ENCODE assay signal across 24 cellular contexts in genomic region chr5:174247239-174247638, GRCh38.
"Had no signal": no experiment of that assay in that cellular context is flagged by ENCODE, and none has a peak within 500 bp of the region (broad histone marks: within the 10 kb centered on the region; RNA-seq: fewer than 3 reads in every experiment).

No MANE protein-coding gene starts in this region.

- H3K4me2 ChIP-seq: hepatocyte had no signal

- H3K4me1 Mint-ChIP-seq: memory B cell; natural killer cell; stimulated activated naive CD8-positive, alpha-beta T cell treated with anti-CD3 and anti-CD28 coated beads, Interleukin-15, amount 100 ng/mL, for 72 hours had no signal

- DNase-seq: foreskin fibroblast; gastrocnemius medialis; heart left ventricle; kidney; natural killer cell; occipital lobe; ovary; posterior cingulate gyrus; psoas muscle; right lobe of liver; small intestine; stimulated activated CD4-positive, alpha-beta T cell treated with anti-CD3 and anti-CD28 coated beads, Interleukin-12 subunit alpha, Interleukin-12 subunit beta, amount 100 ng/mL, for 4 hours; stimulated activated CD4-positive, alpha-beta T cell treated with anti-CD3 and anti-CD28 coated beads, Interleukin-1b, Interleukin-23, amount 100 ng/mL, for 48 hours; stimulated activated CD4-positive, alpha-beta T cell treated with anti-CD3 and anti-CD28 coated beads, Interleukin-4, amount 100 ng/mL, for 1 hour; stimulated activated CD8-positive, alpha-beta memory T cell treated with anti-CD3 and anti-CD28 coated beads, Interleukin-4, amount 100 ng/mL, for 48 hours; stimulated activated naive CD4-positive, alpha-beta T cell; stimulated activated naive CD8-positive, alpha-beta T cell treated with anti-CD3 and anti-CD28 coated beads, Interleukin-15, amount 100 ng/mL, for 72 hours; transverse colon had no signal

- H3K27me3 Mint-ChIP-seq: memory B cell; stimulated activated naive CD8-positive, alpha-beta T cell treated with anti-CD3 and anti-CD28 coated beads, Interleukin-15, amount 100 ng/mL, for 72 hours had no signal

- H3K79me2 ChIP-seq: hepatocyte had no signal

- H3K9me3 ChIP-seq: gastrocnemius medialis, ovary, psoas muscle, right lobe of liver, suprapubic skin, transverse colon had no signal

- H3K36me3 Mint-ChIP-seq: memory B cell, natural killer cell had no signal

- H2AFZ ChIP-seq: hepatocyte had no signal

- FAIRE-seq: kidney, small intestine had no signal

- H3K4me1 ChIP-seq: gastrocnemius medialis, heart left ventricle, psoas muscle, right lobe of liver, suprapubic skin, transverse colon had no signal

- H3K27me3 ChIP-seq: gastrocnemius medialis, hepatocyte, ovary, right lobe of liver, transverse colon had no signal

- H3K27ac Mint-ChIP-seq: memory B cell; natural killer cell; stimulated activated naive CD8-positive, alpha-beta T cell treated with anti-CD3 and anti-CD28 coated beads, Interleukin-15, amount 100 ng/mL, for 72 hours had no signal

- H3K27ac ChIP-seq: coronary artery, gastrocnemius medialis, heart left ventricle, hepatocyte, ovary, psoas muscle, right lobe of liver, suprapubic skin, transverse colon had no signal

- H3K36me3 ChIP-seq: gastrocnemius medialis, heart left ventricle, ovary, right lobe of liver, suprapubic skin, transverse colon had no signal

- ATAC-seq: gastrocnemius medialis; heart left ventricle; left lobe of liver; natural killer cell; psoas muscle; right lobe of liver; stimulated activated naive CD8-positive, alpha-beta T cell treated with anti-CD3 and anti-CD28 coated beads, Interleukin-15, amount 100 ng/mL, for 72 hours had no signal

- H3K4me3 Mint-ChIP-seq: memory B cell; natural killer cell; stimulated activated naive CD8-positive, alpha-beta T cell treated with anti-CD3 and anti-CD28 coated beads, Interleukin-15, amount 100 ng/mL, for 72 hours had no signal

- H3K4me3 ChIP-seq: coronary artery, gastrocnemius medialis, heart left ventricle, hepatocyte, lung, ovary, psoas muscle, right lobe of liver, suprapubic skin, transverse colon had no signal
